8 cellular contexts compared by ENCODE assay signal in the genomic region with DNA sequence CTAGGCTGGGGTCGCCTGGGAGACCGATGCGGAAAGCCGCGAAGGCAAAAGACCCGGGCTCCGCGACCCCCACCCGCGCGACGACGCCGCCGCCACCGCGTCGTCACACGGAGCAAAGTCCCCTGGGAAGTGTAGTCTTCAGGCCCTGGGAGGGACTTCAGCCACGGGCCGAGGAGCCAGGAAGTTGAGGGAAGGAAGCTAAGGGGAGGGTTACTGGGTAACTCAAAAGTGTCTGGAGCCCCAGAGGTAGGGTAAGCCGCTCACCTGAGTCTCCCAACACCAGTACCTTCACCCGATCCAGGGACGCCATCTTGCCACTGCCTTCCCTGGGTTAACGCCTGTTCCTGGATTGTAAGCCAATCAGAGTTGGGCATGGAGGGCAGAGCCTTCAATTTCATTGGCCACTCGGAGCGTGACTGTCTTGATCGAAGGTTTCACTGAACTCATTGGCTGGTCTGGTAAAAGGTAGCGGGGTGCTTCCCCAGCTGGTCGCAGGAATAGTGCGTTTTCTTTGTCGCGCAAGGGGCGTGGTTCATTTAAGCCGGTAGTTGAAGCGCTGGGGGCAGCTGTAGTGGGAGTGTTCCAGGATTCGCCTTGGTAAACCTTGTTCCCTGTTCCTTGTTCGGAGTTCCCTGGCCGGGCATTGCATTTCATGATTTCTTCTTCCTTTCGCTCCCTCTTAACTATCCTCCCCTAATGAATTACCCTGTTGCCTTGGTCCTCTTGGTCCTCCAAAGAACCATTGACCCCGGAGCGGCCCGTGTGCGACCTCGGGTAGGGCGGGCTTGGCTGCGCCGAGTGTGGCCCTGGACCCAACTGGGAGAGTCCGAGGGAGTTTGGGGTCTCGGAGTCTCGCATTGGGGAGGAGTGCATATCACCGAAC. TPM values are rescaled to one million over a fixed set of nuclear protein-coding genes. Genes with fewer than 3 reads are reported as not detected.
DNase-seq lines count a peak whose midpoint lies in the region; ATAC-seq lines count a peak whose summit lies in the region.

TSS of gene GTF2E1 (plus strand) at position 547 of the 883 bp plus-strand sequence. CDS start 7,809 bp downstream, outside the sequence.
A gene with protein sequence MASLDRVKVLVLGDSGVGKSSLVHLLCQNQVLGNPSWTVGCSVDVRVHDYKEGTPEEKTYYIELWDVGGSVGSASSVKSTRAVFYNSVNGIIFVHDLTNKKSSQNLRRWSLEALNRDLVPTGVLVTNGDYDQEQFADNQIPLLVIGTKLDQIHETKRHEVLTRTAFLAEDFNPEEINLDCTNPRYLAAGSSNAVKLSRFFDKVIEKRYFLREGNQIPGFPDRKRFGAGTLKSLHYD (minus strand): TSS at position 319 of the 883 bp plus-strand sequence. CDS start 9 bp downstream, at position 310.

- H3K27ac Mint-ChIP-seq in activated naive CD4-positive, alpha-beta T cell treated with anti-CD3 and anti-CD28 coated beads, Interleukin-2, amount 50 U/mL, for 72 hours = peak within 1 kb of the TSS; percentile 93 to 99

- H3K27ac ChIP-seq in temporal lobe (ENCODE audit: low read depth, low read length) = peak within 1 kb of the TSS; percentile 72

- ATAC-seq in HG02610 (IDR thresholded peaks at IDR 0.05; ENCODE audit: unreplicated experiment) = peak; percentile 99
- peak; percentile 99 to 100 for ATAC-seq in activated naive CD4-positive, alpha-beta T cell treated with anti-CD3 and anti-CD28 coated beads, Interleukin-2, amount 50 U/mL, for 72 hours

- peak within 1 kb of the TSS; percentile 93 for H3K4me3 ChIP-seq in GM08714 (ENCODE audit: low read length)

- DNase-seq in NCI-H1092 treated with DMSO at 0.1 percent for 48 hours (lab: John Stamatoyannopoulos, UW) = peak; percentile 99
- peak; percentile 98 for DNase-seq in SKM-1 (lab: John Stamatoyannopoulos, UW; ENCODE audit: unreplicated experiment)
- peak; percentile 86 to 94 for DNase-seq in activated naive CD4-positive, alpha-beta T cell treated with anti-CD3 and anti-CD28 coated beads, Interleukin-2, amount 50 U/mL, for 72 hours (ENCODE audit: low spot score in 2 of 2)
- DNase-seq in glomerular endothelial cell (ENCODE audit: extremely low read depth, low read depth, low spot score) = peak; percentile 100
- DNase-seq in occipital lobe (lab: John Stamatoyannopoulos, UW) = peak; percentile 97

- H3K36me3 Mint-ChIP-seq in activated naive CD4-positive, alpha-beta T cell treated with anti-CD3 and anti-CD28 coated beads, Interleukin-2, amount 50 U/mL, for 72 hours = peaks cover 7 to 18% of the 10 kb centered on the region in 2 donors

- H3K9me3 Mint-ChIP-seq in activated naive CD4-positive, alpha-beta T cell treated with anti-CD3 and anti-CD28 coated beads, Interleukin-2, amount 50 U/mL, for 72 hours = no peaks in the 10 kb centered on the region

RNA-seq across cellular contexts. Expression of gene GTF2E1, which starts in this region (rescaled TPM):
- total RNA-seq in activated naive CD4-positive, alpha-beta T cell treated with anti-CD3 and anti-CD28 coated beads, Interleukin-2, amount 50 U/mL, for 72 hours = 10 to 100 TPM; 11.9 to 20.7 TPM
- total RNA-seq in glomerular endothelial cell (20.6 and 36.6 TPM in 2 replicates), occipital lobe (21.4 TPM), temporal lobe (11.1 TPM)

RNA-seq across cellular contexts. Expression of the second gene that starts in this region (rescaled TPM):
- 10 to 100 TPM; 24.5 to 53.4 TPM for total RNA-seq in activated naive CD4-positive, alpha-beta T cell treated with anti-CD3 and anti-CD28 coated beads, Interleukin-2, amount 50 U/mL, for 72 hours
- 8.1 and 12.3 TPM in 2 replicates for total RNA-seq in glomerular endothelial cell
- 12.6 TPM for total RNA-seq in occipital lobe
- total RNA-seq in temporal lobe = 12.3 TPM

Comparison
In these comparisons a context has a peak if more than half of its experiments do, and no peak if none do; other contexts are left out.
1. Peak in every context shown above with its lines: DNase-seq, ATAC-seq, H3K4me3 ChIP-seq and H3K27ac ChIP-seq.